Comparison of ENCODE assay signal across 8 cellular contexts in genomic region chr20:43514062-43514971, GRCh38. TPM values are rescaled to one million over a fixed set of nuclear protein-coding genes. Genes with fewer than 3 reads are reported as not detected.
DNase-seq lines count a peak whose midpoint lies in the region; ATAC-seq, FAIRE-seq and TF ChIP-seq lines count a peak whose summit lies in the region.

No MANE protein-coding gene starts in this region.

- peak overlapping the region; percentile 67 for H3K9ac ChIP-seq in endothelial cell of umbilical vein (replicated peaks; ENCODE audit: extremely low read depth, insufficient read depth, low read length)

- POLR2A ChIA-PET in endothelial cell of umbilical vein (lab: Charles Lee), result interaction anchor here (1.3 to 1.7 kb wide), 3 partner anchors 48 to 76 kb away, joined by 3 to 9 read pairs (median 5); partner anchors contain the start of genes IFT52 and SRSF6

- H3K27ac Mint-ChIP-seq in CD4-positive, CD25-positive, alpha-beta regulatory T cell, result peak overlapping the region; percentile 84 to 97 (median 92)

- H3K27me3 Mint-ChIP-seq in CD4-positive, CD25-positive, alpha-beta regulatory T cell, result peaks cover 9% of the 10 kb centered on the region

- H3K27ac ChIP-seq in CD4-positive, CD25-positive, alpha-beta regulatory T cell (ENCODE audit: insufficient read depth, low read length, poor library complexity, severe bottlenecking), result peak overlapping the region; percentile 51
- peak overlapping the region; percentile 12 for H3K27ac ChIP-seq in endothelial cell of umbilical vein (ENCODE audit: insufficient read depth, low read depth, low read length)

- peak overlapping the region; percentile 89 to 96 (median 92) for H3K4me3 Mint-ChIP-seq in CD4-positive, CD25-positive, alpha-beta regulatory T cell

- H2AFZ ChIP-seq in endothelial cell of umbilical vein (ENCODE audit: low read depth, low read length), result peak overlapping the region; percentile 87

- no peaks in the 10 kb centered on the region for H3K79me2 ChIP-seq in endothelial cell of umbilical vein (ENCODE audit: control insufficient read depth, insufficient read depth, low read length)

- no peaks in the 10 kb centered on the region for H3K9me3 ChIP-seq in CD4-positive, CD25-positive, alpha-beta regulatory T cell (ENCODE audit: control insufficient read depth in 2 of 2, low read length in 2 of 2)
- H3K9me3 ChIP-seq in endothelial cell of umbilical vein (replicated peaks; ENCODE audit: control insufficient read depth, insufficient read depth, low read length), result no peaks in the 10 kb centered on the region

- peak; percentile 15 to 55 for TF ChIP-seq CTCF in endothelial cell of umbilical vein (IDR thresholded peaks at IDR 0.05; ENCODE audit: extremely low read depth in 1 of 2, insufficient read depth in 1 of 2, low read depth in 1 of 2, low read length in 2 of 2)

- ATAC-seq in CD4-positive, CD25-positive, alpha-beta regulatory T cell (ENCODE audit: low read depth in 2 of 2), result peak; percentile 87 to 91
- ATAC-seq in GM19438 (IDR thresholded peaks at IDR 0.05; ENCODE audit: low read depth, unreplicated experiment) (peak; percentile 82), HG03571 (IDR thresholded peaks at IDR 0.05; ENCODE audit: unreplicated experiment) (peak; percentile 80)

- peaks cover 14% of the 10 kb centered on the region for H3K4me1 ChIP-seq in CD4-positive, CD25-positive, alpha-beta regulatory T cell (ENCODE audit: control insufficient read depth, insufficient read depth, low read length, poor library complexity, severe bottlenecking)
- H3K4me1 ChIP-seq in endothelial cell of umbilical vein (ENCODE audit: control insufficient read depth, extremely low read depth, insufficient read depth, low read length), result no peaks in the 10 kb centered on the region

- peaks cover 3% of the 10 kb centered on the region for H3K27me3 ChIP-seq in CD4-positive, CD25-positive, alpha-beta regulatory T cell (ENCODE audit: control insufficient read depth, insufficient read depth, low read length)
- no peaks in the 10 kb centered on the region for H3K27me3 ChIP-seq in endothelial cell of umbilical vein (ENCODE audit: control insufficient read depth in 2 of 2, insufficient read depth in 2 of 2, low read length in 2 of 2)

- intact Hi-C loops in endothelial cell of umbilical vein (cut with micrococcal nuclease), result loop anchor here (1.0 to 2.0 kb wide), 3 partner anchors 57 to 76 kb away; partner anchors contain the start of genes IFT52 and SRSF6

- H3K9me1 ChIP-seq in endothelial cell of umbilical vein (replicated peaks; ENCODE audit: control insufficient read depth, extremely low read depth, insufficient read depth, low read length), result no peaks in the 10 kb centered on the region

- dilution Hi-C loops in endothelial cell of umbilical vein (cut with MboI; ENCODE audit: extremely low pct_ligation_motif_present, low sequenced_read_pairs), result no loop called here

- TF ChIP-seq POLR2A in endothelial cell of umbilical vein (IDR thresholded peaks at IDR 0.05; ENCODE audit: low read depth, low read length), result no peak

- peak; percentile 90 to 96 (median 93) for DNase-seq in CD4-positive, CD25-positive, alpha-beta regulatory T cell
- peak; percentile 90 to 94 for DNase-seq in NOMO-1 (lab: John Stamatoyannopoulos, UW; ENCODE audit: unreplicated experiment in 2 of 2)
- DNase-seq in activated CD8-positive, alpha-beta memory T cell treated with anti-CD3 and anti-CD28 coated beads, Interleukin-2, amount 50 U/mL, for 4 hours, result peak; percentile 84
- DNase-seq in endothelial cell of umbilical vein (ENCODE audit: low read depth, low spot score), result peak; percentile 98
- DNase-seq in midbrain (lab: John Stamatoyannopoulos, UW), result peak; percentile 97
- DNase-seq in stimulated activated CD8-positive, alpha-beta memory T cell treated with anti-CD3 and anti-CD28 coated beads, Interleukin-15, amount 100 ng/mL, for 4 hours (ENCODE audit: low read depth in 2 of 2), result peak; percentile 70 to 87

- no peaks in the 10 kb centered on the region for H3K9me3 Mint-ChIP-seq in CD4-positive, CD25-positive, alpha-beta regulatory T cell

- no peaks in the 10 kb centered on the region for H3K36me3 Mint-ChIP-seq in CD4-positive, CD25-positive, alpha-beta regulatory T cell

- H3K4me3 ChIP-seq in CD4-positive, CD25-positive, alpha-beta regulatory T cell (ENCODE audit: low read depth, low read length), result peak overlapping the region; percentile 48
- peak overlapping the region; percentile 45 to 71 (median 46) for H3K4me3 ChIP-seq in endothelial cell of umbilical vein (replicated peaks in 1 of 3; ENCODE audit: insufficient read depth in 1 of 3, low read depth in 1 of 3, low read length in 3 of 3)

- FAIRE-seq in endothelial cell of umbilical vein (lab: Jason Lieb, UNC), result peak; percentile 79

- CTCF ChIA-PET in endothelial cell of umbilical vein (lab: Charles Lee), result interaction anchor here (0.8 to 2.0 kb wide), 5 partner anchors 17 to 578 kb away, joined by 3 to 10 read pairs (median 4); no protein-coding TSS in a partner anchor

- no peaks in the 10 kb centered on the region for H4K20me1 ChIP-seq in endothelial cell of umbilical vein (replicated peaks; ENCODE audit: control insufficient read depth, extremely low read depth, insufficient read depth, low read length)

- H3K4me1 Mint-ChIP-seq in CD4-positive, CD25-positive, alpha-beta regulatory T cell, result peaks cover 0 to 22% (median 7%) of the 10 kb centered on the region in 4 donors

- peak overlapping the region; percentile 63 for H3K4me2 ChIP-seq in endothelial cell of umbilical vein (ENCODE audit: insufficient read depth, low read length)

- H3K36me3 ChIP-seq in CD4-positive, CD25-positive, alpha-beta regulatory T cell (ENCODE audit: control insufficient read depth, insufficient read depth, low read length), result no peaks in the 10 kb centered on the region
- no peaks in the 10 kb centered on the region for H3K36me3 ChIP-seq in endothelial cell of umbilical vein (ENCODE audit: control insufficient read depth in 2 of 2, extremely low read depth in 1 of 2, insufficient read depth in 2 of 2, low read length in 2 of 2)

- BruUV-seq in endothelial cell of umbilical vein (replicated peaks; lab: Mats Ljungman, UMichigan), result no TSS peak

TF ChIP-seq in endothelial cell of umbilical vein, 7 proteins besides CTCF, POLR2A, EP300 and RAD21:
- TF ChIP-seq FOS (IDR thresholded peaks at IDR 0.05; ENCODE audit: borderline replicate concordance, insufficient read depth, low read length), result no peak
- no peak for TF ChIP-seq MYC (IDR thresholded peaks at IDR 0.05; ENCODE audit: low read depth, low read length)
- no peak for TF ChIP-seq EZH2 (IDR thresholded peaks at IDR 0.05; ENCODE audit: borderline replicate concordance, low read depth, low read length, severe bottlenecking)
- TF ChIP-seq GATA2 (IDR thresholded peaks at IDR 0.05; ENCODE audit: insufficient read depth, insufficient read length, low read depth, low read length), result no peak
- TF ChIP-seq MAX (IDR thresholded peaks at IDR 0.05; ENCODE audit: insufficient read depth, insufficient read length), result no peak
- TF ChIP-seq POLR2AphosphoS5 (IDR thresholded peaks at IDR 0.05; ENCODE audit: insufficient read depth, low read depth, low read length), result no peak
- no peak for TF ChIP-seq JUN (IDR thresholded peaks at IDR 0.05; ENCODE audit: borderline replicate concordance, insufficient read depth, insufficient read length, low read depth)
TF ChIP-seq in endothelial cell of umbilical vein: peak in this region for 0.

RNA-seq across cellular contexts. Expression of gene L3MBTL1, which starts 6.8 kb away (rescaled TPM):
- total RNA-seq in CD4-positive, CD25-positive, alpha-beta regulatory T cell, result 17.2 TPM
- 1 to 10 TPM; 1.0 to 2.8 (median 1.5) TPM for polyA plus RNA-seq in CD4-positive, CD25-positive, alpha-beta regulatory T cell
- total RNA-seq in endothelial cell of umbilical vein, result 7.1 and 8.2 TPM in 2 replicates
- polyA plus RNA-seq in endothelial cell of umbilical vein, result 4.8 and 5.2 TPM in 2 replicates
- polyA plus RNA-seq in endothelial cell of umbilical vein (2011; cell fraction: cytosol; rRNA removed), result 1.4 and 1.9 TPM in 2 replicates
- 36.0 and 46.5 TPM in 2 replicates for polyA plus RNA-seq in endothelial cell of umbilical vein (2011; cell fraction: nucleus; rRNA removed)
- 2.7 and 2.9 TPM in 2 replicates for polyA plus RNA-seq in endothelial cell of umbilical vein (2012)
- polyA minus RNA-seq in endothelial cell of umbilical vein, result 12.1 and 12.7 TPM in 2 replicates
- 5.0 TPM for polyA minus RNA-seq in endothelial cell of umbilical vein (2011; cell fraction: cytosol; rRNA and poly(A)+ RNA removed)
- 16.2 and 18.4 TPM in 2 replicates for polyA minus RNA-seq in endothelial cell of umbilical vein (2011; cell fraction: nucleus; rRNA and poly(A)+ RNA removed)

RNA-seq across cellular contexts. Expression of gene SGK2, which starts 44.5 kb away (rescaled TPM):
- total RNA-seq in CD4-positive, CD25-positive, alpha-beta regulatory T cell, result 1.7 TPM
- not detected for polyA plus RNA-seq in CD4-positive, CD25-positive, alpha-beta regulatory T cell
- 0.27 and 0.35 TPM in 2 replicates for total RNA-seq in endothelial cell of umbilical vein
- 0.21 TPM in 2 replicates for polyA plus RNA-seq in endothelial cell of umbilical vein
- polyA plus RNA-seq in endothelial cell of umbilical vein (2011; cell fraction: cytosol; rRNA removed), result 0.04 and 0.07 TPM in 2 replicates
- polyA plus RNA-seq in endothelial cell of umbilical vein (2011; cell fraction: nucleus; rRNA removed), result 1.0 and 1.4 TPM in 2 replicates
- 0.29 TPM in 1 of 2 replicates, not detected in the other for polyA plus RNA-seq in endothelial cell of umbilical vein (2012)
- 0.55 and 1.7 TPM in 2 replicates for polyA minus RNA-seq in endothelial cell of umbilical vein
- not detected for polyA minus RNA-seq in endothelial cell of umbilical vein (2011; cell fraction: cytosol; rRNA and poly(A)+ RNA removed)
- polyA minus RNA-seq in endothelial cell of umbilical vein (2011; cell fraction: nucleus; rRNA and poly(A)+ RNA removed), result 0.48 and 1.4 TPM in 2 replicates

RNA-seq across cellular contexts. Expression of gene SRSF6, which starts 56.6 kb away (rescaled TPM):
- 269 TPM for total RNA-seq in CD4-positive, CD25-positive, alpha-beta regulatory T cell
- 10 to 100 TPM; 41.0 to 59.3 (median 51.6) TPM for polyA plus RNA-seq in CD4-positive, CD25-positive, alpha-beta regulatory T cell
- total RNA-seq in endothelial cell of umbilical vein, result 153 and 157 TPM in 2 replicates
- 52.0 and 61.9 TPM in 2 replicates for polyA plus RNA-seq in endothelial cell of umbilical vein
- 82.6 and 99.1 TPM in 2 replicates for polyA plus RNA-seq in endothelial cell of umbilical vein (2011; cell fraction: cytosol; rRNA removed)
- 330 and 385 TPM in 2 replicates for polyA plus RNA-seq in endothelial cell of umbilical vein (2011; cell fraction: nucleus; rRNA removed)
- polyA plus RNA-seq in endothelial cell of umbilical vein (2012), result 112 and 113 TPM in 2 replicates
- 95.4 and 111 TPM in 2 replicates for polyA minus RNA-seq in endothelial cell of umbilical vein
- polyA minus RNA-seq in endothelial cell of umbilical vein (2011; cell fraction: cytosol; rRNA and poly(A)+ RNA removed), result 104 TPM
- 88.6 and 112 TPM in 2 replicates for polyA minus RNA-seq in endothelial cell of umbilical vein (2011; cell fraction: nucleus; rRNA and poly(A)+ RNA removed)

Comparison
In these comparisons a context has a peak if more than half of its experiments do, and no peak if none do; other contexts are left out.
1. Peak in every context shown above with its lines: DNase-seq, ATAC-seq, H3K4me3 ChIP-seq and H3K27ac ChIP-seq.